In the genomic region with DNA sequence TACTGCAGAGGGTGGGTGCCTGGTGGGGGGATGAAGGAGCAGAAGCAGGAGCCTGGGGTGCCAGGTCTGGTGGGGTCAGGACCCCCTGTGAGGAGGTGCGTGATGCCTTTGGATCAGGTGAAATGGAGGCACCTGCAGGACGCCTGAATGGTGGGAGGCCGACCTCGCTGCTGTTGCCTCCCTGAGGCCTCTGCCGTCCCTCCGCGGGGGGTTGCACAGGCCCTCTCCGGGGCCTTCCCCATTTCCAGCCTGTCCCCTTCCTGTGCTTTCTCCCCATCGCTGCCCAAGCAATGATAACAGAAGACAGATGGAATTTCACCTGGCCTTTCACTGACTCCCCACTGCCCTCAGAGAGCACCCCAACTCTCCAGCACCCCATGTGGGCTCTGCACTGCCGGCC, we compare ENCODE assay signal across 16 cellular contexts.
DNase-seq lines count a peak whose midpoint lies in the region; ATAC-seq, FAIRE-seq and TF ChIP-seq lines count a peak whose summit lies in the region.
"Had no signal": no experiment of that assay in that cellular context is flagged by ENCODE, and none has a peak within 500 bp of the region (broad histone marks: within the 10 kb centered on the region; RNA-seq: fewer than 3 reads in every experiment).

No MANE protein-coding gene starts in this region.

- no peaks in the 10 kb centered on the region for H3K9me3 ChIP-seq in right cardiac atrium (ENCODE audit: control insufficient read depth, low read length)
- H3K9me3 ChIP-seq in esophagus muscularis mucosa: no peaks in the 10 kb centered on the region
- no peaks in the 10 kb centered on the region for H3K9me3 ChIP-seq in mucosa of descending colon
- H3K9me3 ChIP-seq in upper lobe of right lung: no peaks in the 10 kb centered on the region
- H3K9me3 ChIP-seq: BLaER1 had no signal

- intact Hi-C loops in right cardiac atrium (cut with DNase I) (no loop called here), cardiac septum (cut with DNase I) (no loop called here), esophagus muscularis mucosa (cut with DNase I) (no loop called here), mucosa of descending colon (cut with DNase I, micrococcal nuclease) (no loop called here), upper lobe of right lung (cut with DNase I) (no loop called here)

- no peaks in the 10 kb centered on the region for H3K27me3 ChIP-seq in right cardiac atrium (ENCODE audit: control insufficient read depth, insufficient read depth)
- H3K27me3 ChIP-seq in esophagus muscularis mucosa: no peaks in the 10 kb centered on the region
- H3K27me3 ChIP-seq in upper lobe of right lung: no peaks in the 10 kb centered on the region
- H3K27me3 ChIP-seq: BLaER1 had no signal

- H3K27ac ChIP-seq in right cardiac atrium (ENCODE audit: low read length) (no peak overlapping the region), esophagus muscularis mucosa (replicated peaks in 1 of 4) (no peak overlapping the region), upper lobe of right lung (no peak overlapping the region)
- H3K27ac ChIP-seq: BLaER1 had no signal

- TF ChIP-seq CTCF in esophagus muscularis mucosa (IDR thresholded peaks at IDR 0.05): no peak
- TF ChIP-seq CTCF in mucosa of descending colon (IDR thresholded peaks at IDR 0.05): no peak
- no peak for TF ChIP-seq CTCF in upper lobe of right lung (IDR thresholded peaks at IDR 0.05)

- ATAC-seq in right cardiac atrium: peak; percentile 28 to 43
- ATAC-seq in mucosa of descending colon: peak; percentile 13
- ATAC-seq in upper lobe of right lung: peak; percentile 27
- ATAC-seq: HCT116 had no signal

- 97% methylated on average over 10 of the region's 10 CpGs for WGBS in right cardiac atrium
- WGBS in esophagus muscularis mucosa: 100% methylated on average over 3 of the region's 10 CpGs

- FAIRE-seq in urothelium cell line (lab: Jason Lieb, UNC): no peak

- H3K36me3 ChIP-seq in esophagus muscularis mucosa (peaks cover 8 to 95% (median 52%) of the 10 kb centered on the region in 4 donors), mucosa of descending colon (ENCODE audit: low read depth) (no peaks in the 10 kb centered on the region), upper lobe of right lung (peaks cover 48% of the 10 kb centered on the region)

- H3K4me3 ChIP-seq in right cardiac atrium (ENCODE audit: low read length) (no peak overlapping the region), esophagus muscularis mucosa (no peak overlapping the region), mucosa of descending colon (no peak overlapping the region), upper lobe of right lung (no peak overlapping the region)
- H3K4me3 ChIP-seq: BLaER1 had no signal

- no peak for TF ChIP-seq POLR2A in esophagus muscularis mucosa (IDR thresholded peaks at IDR 0.05; ENCODE audit: low read depth)

- TF ChIP-seq EP300 in esophagus muscularis mucosa (IDR thresholded peaks at IDR 0.05): no peak

- H3K4me1 ChIP-seq in right cardiac atrium (ENCODE audit: control insufficient read depth, insufficient read depth, low read length) (no peaks in the 10 kb centered on the region), esophagus muscularis mucosa (no peaks in the 10 kb centered on the region), mucosa of descending colon (ENCODE audit: low read depth) (no peaks in the 10 kb centered on the region), upper lobe of right lung (no peaks in the 10 kb centered on the region)

- DNase-seq in right cardiac atrium (no peak), cardiac septum (ENCODE audit: low spot score) (no peak), esophagus muscularis mucosa (ENCODE audit: extremely low spot score) (peak; percentile 84), mucosa of descending colon (no peak), upper lobe of right lung (no peak), amniotic stem cell (lab: John Stamatoyannopoulos, UW) (no peak), urothelium cell line (ENCODE audit: low spot score) (no peak), NCI-H1417 treated with DMSO at 0.1 percent for 48 hours (lab: John Stamatoyannopoulos, UW) (no peak)
- DNase-seq: 8988T; CD4-positive, alpha-beta memory T cell; DMS79 treated with DMSO at 0.1 percent for 48 hours; GF-D8; GOT3; H7 had no signal
